ENCODE assay signal across 8 cellular contexts in the genomic region with DNA sequence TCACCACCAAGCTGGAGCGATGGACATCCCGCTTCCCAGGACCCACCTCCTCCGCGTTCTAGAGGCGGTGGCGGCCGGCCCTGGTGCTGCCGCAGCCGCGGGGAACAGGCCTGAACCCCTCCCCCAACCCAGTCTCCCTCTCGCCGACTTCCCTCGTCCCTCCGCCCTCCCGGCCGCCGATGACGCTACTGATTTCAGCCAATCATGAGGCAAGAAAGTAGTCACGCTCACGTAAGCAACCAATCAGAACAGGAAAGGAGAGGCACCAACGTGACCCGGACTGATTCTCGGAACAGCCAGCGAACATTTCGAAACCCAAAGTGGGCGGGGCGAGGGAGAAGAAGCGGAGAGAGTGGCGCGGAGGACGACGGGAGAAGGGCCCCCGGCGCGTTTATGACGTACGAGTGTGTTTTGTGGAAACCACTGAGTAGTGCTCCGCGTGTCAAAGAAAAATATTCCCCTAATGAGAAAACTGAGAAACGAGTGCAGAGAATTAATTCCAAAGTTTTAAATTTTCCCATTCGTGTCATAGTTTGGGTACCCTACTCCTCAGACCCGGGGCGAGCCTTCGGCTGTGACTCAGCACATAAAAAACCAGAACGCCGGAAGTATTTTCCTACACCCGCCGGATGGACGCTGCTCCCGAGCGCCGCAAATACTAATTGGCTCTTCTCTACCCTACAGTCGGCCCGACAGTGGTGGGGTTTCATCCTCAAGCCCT. TPM values are rescaled to one million over a fixed set of nuclear protein-coding genes. Genes with fewer than 3 reads are reported as not detected.
DNase-seq lines count a peak whose midpoint lies in the region; ATAC-seq and TF ChIP-seq lines count a peak whose summit lies in the region.

Gene NRDC (minus strand): TSS at position 112 of the 721 bp plus-strand sequence. CDS start 112 bp downstream, outside the sequence.

- H3K4me3 Mint-ChIP-seq in CD14-positive monocyte, result no peak within 1 kb of the TSS

- H3K27me3 Mint-ChIP-seq in CD14-positive monocyte (ENCODE audit: low read depth in 3 of 3), result peaks cover 8 to 13% (median 12%) of the 10 kb centered on the region in 3 donors

- H3K9me3 Mint-ChIP-seq in CD14-positive monocyte, result no peaks in the 10 kb centered on the region

- H3K36me3 Mint-ChIP-seq in CD14-positive monocyte, result peaks cover 7 to 12% of the 10 kb centered on the region in 2 donors

- intact Hi-C loops in CD14-positive monocyte (cut with micrococcal nuclease), result loop anchor here (5.0 to 10.0 kb wide), 2 partner anchors 361 to 526 kb away; partner anchors contain the start of genes ORC1 (in 2 of the 2), PRPF38A (in 2 of the 2) and EPS15 (in 1 of the 2)

- TF ChIP-seq CTCF in CD14-positive monocyte (IDR thresholded peaks at IDR 0.05), result no peak

- H3K4me1 Mint-ChIP-seq in CD14-positive monocyte, result peaks cover 26% of the 10 kb centered on the region

- no peak within 1 kb of the TSS for H3K27ac Mint-ChIP-seq in CD14-positive monocyte

- ATAC-seq in GM19395 (IDR thresholded peaks at IDR 0.05; ENCODE audit: unreplicated experiment) (peak; percentile 96), HG03558 (IDR thresholded peaks at IDR 0.05; ENCODE audit: extremely low read depth, unreplicated experiment) (peak; percentile 89)

- peak; percentile 100 for DNase-seq in CD14-positive monocyte (ENCODE audit: low spot score)
- peak; percentile 100 for DNase-seq in NCI-H748 (lab: John Stamatoyannopoulos, UW; ENCODE audit: unreplicated experiment)
- peak; percentile 99 for DNase-seq in activated CD4-positive, alpha-beta T cell treated with anti-CD3 and anti-CD28 coated beads, Interleukin-2, amount 50 U/mL, for 1 hour
- peak; percentile 100 for DNase-seq in dedifferentiated amniotic fluid mesenchymal stem cell (ENCODE audit: extremely low spot score)
- DNase-seq in left kidney (ENCODE audit: low read depth, low spot score), result peak; percentile 100
- peak; percentile 99 for DNase-seq in stimulated activated CD4-positive, alpha-beta T cell treated with anti-CD3 and anti-CD28 coated beads, Interleukin-2, amount 100 ng/mL, for 24 hours

RNA-seq across cellular contexts. Expression of gene NRDC, which starts in this region (rescaled TPM):
- polyA plus RNA-seq in CD14-positive monocyte, result 10 to 100 TPM; 66.8 to 74.3 TPM

Comparison
In these comparisons a context has a peak if more than half of its experiments do, and no peak if none do; other contexts are left out.
1. Peak in every context shown above with its lines: DNase-seq and ATAC-seq.